1 cellular context compared by ENCODE assay signal in genomic region chr11:2036863-2037486, GRCh38.
TF ChIP-seq lines count a peak whose summit lies in the region.

No MANE protein-coding gene starts in this region.

TF ChIP-seq in endothelial cell of umbilical vein, 7 proteins besides CTCF, POLR2A, EP300 and RAD21 (continued from another document):
- TF ChIP-seq EZH2 (IDR thresholded peaks at IDR 0.05; ENCODE audit: borderline replicate concordance, low read depth, low read length, severe bottlenecking) (no peak), FOS (IDR thresholded peaks at IDR 0.05; ENCODE audit: borderline replicate concordance, insufficient read depth, low read length) (no peak), MAX (IDR thresholded peaks at IDR 0.05; ENCODE audit: insufficient read depth, insufficient read length) (no peak), JUN (IDR thresholded peaks at IDR 0.05; ENCODE audit: borderline replicate concordance, insufficient read depth, insufficient read length, low read depth) (no peak)
